Comparison of ENCODE assay signal across 11 cellular contexts in genomic region chr12:94157891-94158495, GRCh38. TPM values are rescaled to one million over a fixed set of nuclear protein-coding genes. Genes with fewer than 3 reads are reported as not detected.
A peak's percentile ranks its signal among the peaks of the same experiment; 100 is the strongest.
DNase-seq lines count a peak whose midpoint lies in the region; ATAC-seq and TF ChIP-seq lines count a peak whose summit lies in the region.
"Had no signal": no experiment of that assay in that cellular context is flagged by ENCODE, and none has a peak within 500 bp of the region (broad histone marks: within the 10 kb centered on the region; RNA-seq: fewer than 3 reads in every experiment).

No MANE protein-coding gene starts in this region.

- DNase-seq in NCI-H146 (lab: John Stamatoyannopoulos, UW), result peak; percentile 13
- DNase-seq in NCI-H146 treated with DMSO at 0.1 percent for 48 hours (lab: John Stamatoyannopoulos, UW; ENCODE audit: unreplicated experiment), result no peak
- peak; percentile 18 for DNase-seq in NCI-H1092 (lab: John Stamatoyannopoulos, UW)
- no peak for DNase-seq in spleen
- no peak for DNase-seq in activated T-cell treated with anti-CD3 and anti-CD28 coated beads, Interleukin-2, amount 50 U/mL, for 4 hours
- DNase-seq in anterior cingulate cortex (lab: John Stamatoyannopoulos, UW), result no peak
- no peak for DNase-seq in activated CD4-positive, alpha-beta T cell treated with anti-CD3 and anti-CD28 coated beads, Interleukin-2, amount 10 ng/mL, durations not matched to agents 7 days and 5 days

- WGBS in spleen, 5 donors, result 36 to 52% (median 39%) methylated on average over 8 of the region's 8 CpGs

- H3K4me1 ChIP-seq in spleen, result peaks cover 6 to 72% (median 23%) of the 10 kb centered on the region in 6 donors
- H3K4me1 ChIP-seq: A549 had no signal

- ATAC-seq in HG02642 (IDR thresholded peaks at IDR 0.05; ENCODE audit: poor library complexity, unreplicated experiment), result peak; percentile 87
- ATAC-seq in activated T-cell treated with anti-CD3 and anti-CD28 coated beads, Interleukin-2, amount 50 U/mL, for 4 hours, result no peak
- ATAC-seq: A549 had no signal

- no peaks in the 10 kb centered on the region for H3K9me3 Mint-ChIP-seq in activated T-cell treated with anti-CD3 and anti-CD28 coated beads, Interleukin-2, amount 50 U/mL, for 4 hours
- H3K9me3 Mint-ChIP-seq in activated CD4-positive, alpha-beta T cell treated with anti-CD3 and anti-CD28 coated beads, Interleukin-2, amount 10 ng/mL, durations not matched to agents 7 days and 5 days, result no peaks in the 10 kb centered on the region
- H3K9me3 Mint-ChIP-seq: T-helper 1 cell treated with Interleukin-12 subunit alpha and Interleukin-12 subunit beta and Interleukin-4 antibody, amounts not matched to agents 30 μg/mL and 1 μg/mL, for 36 hours had no signal

- H3K36me3 ChIP-seq in spleen, result peaks cover 0 to 15% (median 0%) of the 10 kb centered on the region in 6 donors
- H3K36me3 ChIP-seq: cardiac muscle cell had no signal

- intact Hi-C loops in spleen (cut with DNase I; ENCODE audit: low total_unique reads), result no loop called here

- no peak for TF ChIP-seq POLR2A in spleen (IDR thresholded peaks at IDR 0.05)

- CTCF ChIA-PET in activated CD4-positive, alpha-beta T cell treated with anti-CD3 and anti-CD28 coated beads, Interleukin-2, amount 10 ng/mL, durations not matched to agents 7 days and 5 days (lab: Charles Lee), result interaction anchor here (1.0 to 2.2 kb wide), 3 partner anchors 10 to 32 kb away, joined by 3 to 8 read pairs (median 3); no protein-coding TSS in a partner anchor

- H3K27ac Mint-ChIP-seq in activated CD4-positive, alpha-beta T cell treated with anti-CD3 and anti-CD28 coated beads, Interleukin-2, amount 10 ng/mL, durations not matched to agents 7 days and 5 days, result no peak overlapping the region
- H3K27ac Mint-ChIP-seq: T-helper 1 cell treated with Interleukin-12 subunit alpha and Interleukin-12 subunit beta and Interleukin-4 antibody, amounts not matched to agents 30 μg/mL and 1 μg/mL, for 36 hours had no signal

- POLR2A ChIA-PET in activated CD4-positive, alpha-beta T cell treated with anti-CD3 and anti-CD28 coated beads, Interleukin-2, amount 10 ng/mL, durations not matched to agents 7 days and 5 days (lab: Charles Lee), result no interaction called here

- TF ChIP-seq CTCF in spleen (IDR thresholded peaks at IDR 0.05 in 8 of 11, conservative IDR thresholded peaks at IDR 0.05 in 3 of 11), result no peak

- peaks cover 2% of the 10 kb centered on the region for H3K36me3 Mint-ChIP-seq in activated T-cell treated with anti-CD3 and anti-CD28 coated beads, Interleukin-2, amount 50 U/mL, for 4 hours (ENCODE audit: insufficient read depth)
- peaks cover 31% of the 10 kb centered on the region for H3K36me3 Mint-ChIP-seq in activated CD4-positive, alpha-beta T cell treated with anti-CD3 and anti-CD28 coated beads, Interleukin-2, amount 10 ng/mL, durations not matched to agents 7 days and 5 days (ENCODE audit: low read depth)

- no peaks in the 10 kb centered on the region for H3K27me3 Mint-ChIP-seq in activated T-cell treated with anti-CD3 and anti-CD28 coated beads, Interleukin-2, amount 50 U/mL, for 4 hours (ENCODE audit: low read depth)
- no peaks in the 10 kb centered on the region for H3K27me3 Mint-ChIP-seq in activated CD4-positive, alpha-beta T cell treated with anti-CD3 and anti-CD28 coated beads, Interleukin-2, amount 10 ng/mL, durations not matched to agents 7 days and 5 days

- peak overlapping the region in 1 of 8 donors; percentile 8 for H3K4me3 ChIP-seq in spleen
- H3K4me3 ChIP-seq: A549, cardiac muscle cell had no signal

- H3K27me3 ChIP-seq in spleen (replicated peaks in 1 of 7), result no peaks in the 10 kb centered on the region

- no peak overlapping the region for H3K4me3 Mint-ChIP-seq in activated T-cell treated with anti-CD3 and anti-CD28 coated beads, Interleukin-2, amount 50 U/mL, for 4 hours
- no peak overlapping the region for H3K4me3 Mint-ChIP-seq in activated CD4-positive, alpha-beta T cell treated with anti-CD3 and anti-CD28 coated beads, Interleukin-2, amount 10 ng/mL, durations not matched to agents 7 days and 5 days
- H3K4me3 Mint-ChIP-seq: T-helper 1 cell treated with Interleukin-12 subunit alpha and Interleukin-12 subunit beta and Interleukin-4 antibody, amounts not matched to agents 30 μg/mL and 1 μg/mL, for 36 hours had no signal

- no peaks in the 10 kb centered on the region for H3K9me3 ChIP-seq in spleen
- H3K9me3 ChIP-seq: A549 had no signal

- H3K4me1 Mint-ChIP-seq in activated T-cell treated with anti-CD3 and anti-CD28 coated beads, Interleukin-2, amount 50 U/mL, for 4 hours (ENCODE audit: low read depth), result peaks cover 16% of the 10 kb centered on the region
- peaks cover 20% of the 10 kb centered on the region for H3K4me1 Mint-ChIP-seq in activated CD4-positive, alpha-beta T cell treated with anti-CD3 and anti-CD28 coated beads, Interleukin-2, amount 10 ng/mL, durations not matched to agents 7 days and 5 days

- H3K27ac ChIP-seq in spleen, result peak overlapping the region in 7 of 8 donors; percentile 31 to 81 (median 64)
- H3K27ac ChIP-seq: A549, cardiac muscle cell had no signal

RNA-seq across cellular contexts. Expression of gene PLXNC1, which starts 9.6 kb away (rescaled TPM):
- total RNA-seq in spleen, result 100 to 1,000 TPM in 3 of 7 donors, 10 to 100 TPM in 4; 47.3 to 138 (median 82.8) TPM
- 10 to 100 TPM in 1 of 3 donors, 1 to 10 TPM in 2; 6.8 to 11.7 (median 8.5) TPM for polyA plus RNA-seq in spleen
- 1 to 10 TPM; 3.1 to 6.9 (median 3.2) TPM for total RNA-seq in activated T-cell treated with anti-CD3 and anti-CD28 coated beads, Interleukin-2, amount 50 U/mL, for 4 hours
- 10 to 100 TPM; 27.4 to 29.7 TPM for total RNA-seq in activated CD4-positive, alpha-beta T cell treated with anti-CD3 and anti-CD28 coated beads, Interleukin-2, amount 10 ng/mL, durations not matched to agents 7 days and 5 days

Comparison
In these comparisons a context has a peak if more than half of its experiments do, and no peak if none do; other contexts are left out.
1. DNase-seq: peak in NCI-H146 (single experiment) and NCI-H1092 (single experiment); none in NCI-H146 treated with DMSO at 0.1 percent for 48 hours (single experiment), spleen (single experiment), activated T-cell treated with anti-CD3 and anti-CD28 coated beads, Interleukin-2, amount 50 U/mL, for 4 hours (single experiment), anterior cingulate cortex (0 of 58) and activated CD4-positive, alpha-beta T cell treated with anti-CD3 and anti-CD28 coated beads, Interleukin-2, amount 10 ng/mL, durations not matched to agents 7 days and 5 days (single experiment).